In genomic region chr20:2485080-2485479, GRCh38 we compare ENCODE assay signal across 31 cellular contexts. TPM values are rescaled to one million over a fixed set of nuclear protein-coding genes. Genes with fewer than 3 reads are reported as not detected.
"Had no signal": no experiment of that assay in that cellular context is flagged by ENCODE, and none has a peak within 500 bp of the region (broad histone marks: within the 10 kb centered on the region; RNA-seq: fewer than 3 reads in every experiment).

No MANE protein-coding gene starts in this region.

- ATAC-seq: left colon; naive thymus-derived CD8-positive, alpha-beta T cell; pancreas; stimulated activated memory B cell treated with anti-CD40 and anti-IgM and Interleukin-4, amounts not matched to agents 10 μg/mL and 1 μg/mL and 100 μg/mL, for 72 hours; stimulated activated naive CD8-positive, alpha-beta T cell treated with anti-CD3 and anti-CD28 coated beads, Interleukin-15, amount 100 ng/mL, for 72 hours had no signal

- H3K4me1 ChIP-seq: left lung, pancreas, prostate gland, sigmoid colon, tibial nerve, uterus had no signal

- H3K4me3 ChIP-seq: left lung, lung, mucosa of descending colon, pancreas, prostate gland, sigmoid colon, smooth muscle cell, tibial nerve, uterus had no signal

- H3K36me3 ChIP-seq: uterus had no signal

- H3K9me3 ChIP-seq: mucosa of descending colon, pancreas, prostate gland, sigmoid colon, tibial nerve, uterus had no signal

- H3K4me2 ChIP-seq: smooth muscle cell had no signal

- DNase-seq: hypothalamus; immature natural killer cell; kidney; left colon; left lung; midbrain; mucosa of descending colon; naive thymus-derived CD8-positive, alpha-beta T cell; nucleus accumbens; pancreas; retina; sigmoid colon; stimulated activated CD4-positive, alpha-beta T cell treated with anti-CD3 and anti-CD28 coated beads, Interleukin-1b, Interleukin-23, amount 100 ng/mL, for 48 hours; stimulated activated CD4-positive, alpha-beta T cell treated with anti-CD3 and anti-CD28 coated beads, Interleukin-2, amount 100 ng/mL, for 48 hours; stimulated activated CD4-positive, alpha-beta T cell treated with anti-CD3 and anti-CD28 coated beads, Interleukin-4, amount 100 ng/mL, for 4 hours; stimulated activated CD8-positive, alpha-beta memory T cell treated with anti-CD3 and anti-CD28 coated beads, Interleukin-4, amount 100 ng/mL, for 48 hours; stimulated activated naive CD4-positive, alpha-beta T cell treated with Interleukin-2 at 50 U/mL for 16 hours; stimulated activated naive CD8-positive, alpha-beta T cell treated with anti-CD3 and anti-CD28 coated beads, Interleukin-15, amount 100 ng/mL, for 72 hours; substantia nigra; uterus had no signal

- H3K27me3 ChIP-seq: left lung, pancreas, sigmoid colon, tibial nerve, uterus had no signal

- H3K27ac ChIP-seq: left lung, pancreas, prostate gland, sigmoid colon, tibial nerve, uterus had no signal

RNA-seq across cellular contexts. Expression of gene TMC2, which starts 51.3 kb away (rescaled TPM):
- total RNA-seq: kidney; left colon; myocyte; naive thymus-derived CD8-positive, alpha-beta T cell; neural crest cell; osteoblast; right cardiac atrium; skeletal muscle tissue; smooth muscle cell; ureter; uterus had no signal
- polyA plus RNA-seq: naive thymus-derived CD8-positive, alpha-beta T cell; right cardiac atrium; smooth muscle cell had no signal
